24 cellular contexts compared by ENCODE assay signal in the genomic region with DNA sequence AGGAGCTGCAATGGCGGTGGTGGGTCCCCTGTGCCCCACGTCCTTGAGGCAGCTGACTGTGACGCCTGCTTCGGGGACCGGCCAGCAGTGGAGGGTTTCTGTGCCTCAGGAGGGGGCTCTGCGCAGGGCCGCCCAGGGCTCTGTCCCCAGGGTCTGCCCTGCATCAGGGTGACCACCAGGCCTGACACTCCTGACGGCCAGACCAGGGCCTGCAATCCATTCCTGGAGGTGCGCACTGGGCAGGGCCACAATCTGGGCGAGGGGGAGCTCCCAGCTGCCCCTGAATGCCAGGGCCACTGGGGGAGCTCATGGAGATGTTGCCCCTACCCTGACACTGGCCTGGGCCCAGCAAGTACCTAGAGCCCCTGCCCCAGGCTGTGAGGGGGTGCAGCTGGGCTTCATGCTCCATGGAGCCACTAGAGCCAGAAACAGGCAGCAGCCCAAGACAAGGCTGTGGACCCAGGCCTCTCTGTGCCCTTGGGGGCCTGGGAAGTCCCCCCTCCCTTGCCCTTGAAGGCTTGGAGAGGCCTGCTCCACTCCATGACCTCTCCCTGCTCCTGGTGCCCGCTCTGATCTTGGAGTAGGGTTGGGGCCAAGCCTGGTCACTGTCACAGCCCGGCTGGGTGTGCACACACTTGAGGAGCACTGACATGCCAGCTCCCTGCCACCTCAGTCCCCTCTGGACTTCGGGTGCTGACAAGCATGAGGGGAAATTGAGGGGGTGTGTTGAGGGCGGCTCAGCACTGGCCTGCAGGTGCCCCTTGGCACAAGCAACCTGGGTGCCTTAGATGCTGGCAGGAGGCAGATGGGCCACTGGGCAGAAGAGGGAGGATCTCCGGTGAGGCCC. TPM values are rescaled to one million over a fixed set of nuclear protein-coding genes. Genes with fewer than 3 reads are reported as not detected.
A peak's percentile ranks its signal among the peaks of the same experiment; 100 is the strongest.
DNase-seq lines count a peak whose midpoint lies in the region; ATAC-seq, FAIRE-seq and TF ChIP-seq lines count a peak whose summit lies in the region.
"Had no signal": no experiment of that assay in that cellular context is flagged by ENCODE, and none has a peak within 500 bp of the region (broad histone marks: within the 10 kb centered on the region; RNA-seq: fewer than 3 reads in every experiment).

No MANE protein-coding gene starts in this region.

- no peak for FAIRE-seq in K562 (lab: Jason Lieb, UNC)
- FAIRE-seq: G401.6, RCC 7860 had no signal

- no peaks in the 10 kb centered on the region for H4K20me1 ChIP-seq in K562 (replicated peaks; ENCODE audit: control insufficient read depth, insufficient read depth, low read length)
- H4K20me1 ChIP-seq: BLaER1 had no signal

- no peak overlapping the region for H3K9ac ChIP-seq in K562 (ENCODE audit: insufficient read depth in 1 of 2, low read depth in 2 of 2, low read length in 2 of 2)
- H3K9ac ChIP-seq: BLaER1 had no signal

- POLR2A ChIA-PET in K562 (lab: Yijun Ruan, JAX) = interaction anchor here (0.8 kb wide), 1 partner anchor 10 kb away, joined by 3 read pairs; no protein-coding TSS in a partner anchor

- no peaks in the 10 kb centered on the region for H3K9me1 ChIP-seq in K562 (ENCODE audit: control insufficient read depth, insufficient read depth, low read length)

- H3K9me3 ChIP-seq in K562 (replicated peaks; ENCODE audit: control insufficient read depth, insufficient read depth, low read depth, low read length) (no peaks in the 10 kb centered on the region), upper lobe of left lung (no peaks in the 10 kb centered on the region)
- H3K9me3 ChIP-seq: SJCRH30 had no signal

- H3K4me3 ChIP-seq in K562 (no peak overlapping the region), upper lobe of left lung (no peak overlapping the region)
- H3K4me3 ChIP-seq: GM23338, SJCRH30 had no signal

- ATAC-seq in Right ventricle myocardium inferior = peak; percentile 3
- no peak for ATAC-seq in left cardiac atrium
- no peak for ATAC-seq in K562
- peak; percentile 41 for ATAC-seq in omental fat pad (ENCODE audit: low FRiP score)
- peak; percentile 14 to 66 for ATAC-seq in upper lobe of left lung (ENCODE audit: low FRiP score in 2 of 2)
- no peak for ATAC-seq in GM19328 (IDR thresholded peaks at IDR 0.05; ENCODE audit: unreplicated experiment)
- ATAC-seq: GM23338, SK-N-SH treated with all-trans-retinoic acid at 6 μM for 48 hours had no signal

- no peaks in the 10 kb centered on the region for H3K79me2 ChIP-seq in K562 (ENCODE audit: control insufficient read depth, insufficient read depth, low read length)

- H3K4me1 ChIP-seq in K562 (replicated peaks in 1 of 2; ENCODE audit: control insufficient read depth in 2 of 2, insufficient read depth in 2 of 2, low read length in 2 of 2) = peaks cover 0 to 4% of the 10 kb centered on the region in 2 experiments; a peak in 1 of 5 replicates
- no peaks in the 10 kb centered on the region for H3K4me1 ChIP-seq in upper lobe of left lung
- H3K4me1 ChIP-seq: BLaER1, SJCRH30 had no signal

- H3K27me3 ChIP-seq in K562 (ENCODE audit: control insufficient read depth in 2 of 2, insufficient read depth in 2 of 2, low read length in 2 of 2) (no peaks in the 10 kb centered on the region), upper lobe of left lung (no peaks in the 10 kb centered on the region)
- H3K27me3 ChIP-seq: BLaER1, SJCRH30 had no signal

- TF ChIP-seq EP300 in K562 (IDR thresholded peaks at IDR 0.05; ENCODE audit: low read length) (no peak), upper lobe of left lung (IDR thresholded peaks at IDR 0.05) (no peak)

- no peak for TF ChIP-seq RAD21 in K562 (CRISPR knock-in tag; conservative IDR thresholded peaks at IDR 0.05 in 1 of 2, IDR thresholded peaks at IDR 0.05 in 1 of 2)

- H3K36me3 ChIP-seq in K562 (ENCODE audit: control insufficient read depth, insufficient read depth, low read length) (peaks cover 16% of the 10 kb centered on the region; the same call in 2 of the 3 replicates), upper lobe of left lung (peaks cover 0 to 8% (median 2%) of the 10 kb centered on the region in 4 donors)
- H3K36me3 ChIP-seq: SJCRH30 had no signal

- H3K27ac ChIP-seq in K562 (ENCODE audit: extremely low read depth, low read depth, low read length) (no peak overlapping the region), upper lobe of left lung (no peak overlapping the region)
- H3K27ac ChIP-seq: BLaER1, SJCRH30 had no signal

- 95% methylated on average over 12 of the region's 15 CpGs for WGBS in K562 (ENCODE audit: insufficient coverage, low coverage, missing lambda C conversion rate)
- 71 to 98% methylated on average over 4 to 13 of the region's 15 CpGs for WGBS in upper lobe of left lung, 2 donors

- intact Hi-C loops in Right ventricle myocardium inferior (cut with DNase I) (no loop called here), left cardiac atrium (cut with DNase I) (no loop called here), K562 (cut with micrococcal nuclease) (no loop called here)

- no peak for TF ChIP-seq CTCF in K562 (IDR thresholded peaks at IDR 0.05 in 2 of 3, conservative IDR thresholded peaks at IDR 0.05 in 1 of 3; ENCODE audit: insufficient read depth in 2 of 3, low read depth in 1 of 3, low read length in 3 of 3)
- no peak for TF ChIP-seq CTCF in omental fat pad (IDR thresholded peaks at IDR 0.05)
- TF ChIP-seq CTCF in upper lobe of left lung (IDR thresholded peaks at IDR 0.05) = no peak

- TF ChIP-seq POLR2A in K562 (conservative IDR thresholded peaks at IDR 0.05) = no peak
- TF ChIP-seq POLR2A in upper lobe of left lung (IDR thresholded peaks at IDR 0.05) = no peak

- in situ Hi-C loops in K562 (cut with MboI) = no loop called here

- BruUV-seq in K562 (replicated peaks; lab: Mats Ljungman, UMichigan) = no TSS peak

- H2AFZ ChIP-seq in K562 (ENCODE audit: low read depth, low read length) = no peak overlapping the region
- H2AFZ ChIP-seq: GM23338 had no signal

- H3K4me2 ChIP-seq in K562 (ENCODE audit: insufficient read depth, low read length) = no peak overlapping the region
- H3K4me2 ChIP-seq: BLaER1, GM23338 had no signal

- DNase-seq in Right ventricle myocardium inferior (ENCODE audit: missing footprints) = peak; percentile 52
- DNase-seq in left cardiac atrium = no peak
- no peak for DNase-seq in K562 (ENCODE audit: extremely low read depth in 1 of 4, low spot score in 3 of 4)
- DNase-seq in omental fat pad (ENCODE audit: low spot score) = no peak
- peak in 1 of 2 donors; percentile 49 for DNase-seq in upper lobe of left lung
- no peak for DNase-seq in glomerular visceral epithelial cell (ENCODE audit: extremely low spot score)
- DNase-seq in superior temporal gyrus (ENCODE audit: extremely low spot score) = no peak
- DNase-seq: CD4-positive, CD25-positive, alpha-beta regulatory T cell; DMS53; HCEC 1CT; Kasumi-1; NCI-H1105 treated with DMSO at 0.1 percent for 48 hours; NCI-H146; NCI-H2029; NCI-H446; NCI-H524 treated with DMSO at 0.1 percent for 48 hours; NCI-H774; SJCRH30 had no signal

- CTCF ChIA-PET in K562 (lab: Yijun Ruan, JAX; ENCODE audit: low intra/inter-chr PET ratio) = no interaction called here

TF ChIP-seq in K562, 482 proteins besides CTCF, POLR2A, EP300 and RAD21:
- TF ChIP-seq RBM22 (IDR thresholded peaks at IDR 0.05; ENCODE audit: low read depth, low read length, poor library complexity, severe bottlenecking) (peak; percentile 55), NCOA4 (IDR thresholded peaks at IDR 0.05; ENCODE audit: partially characterized antibody) (no peak), POLR2G (IDR thresholded peaks at IDR 0.05; ENCODE audit: low read depth, low read length) (peak; percentile 39; the same call in 1 of the 2 replicates)
TF ChIP-seq in K562: peak in this region for 2.

RNA-seq across cellular contexts. Expression of a gene that starts 55.9 kb away (rescaled TPM):
- total RNA-seq in Right ventricle myocardium inferior = 5.8 TPM
- 1 to 10 TPM; 6.6 to 9.0 TPM for total RNA-seq in left cardiac atrium
- total RNA-seq in K562 (2011; cell fraction: chromatin; rRNA removed; ENCODE audit: low replicate concordance) = 48.7 and 78.9 TPM in 2 replicates
- 15.2 and 24.1 TPM in 2 replicates for total RNA-seq in K562 (2011; cell fraction: nucleolus; rRNA removed)
- total RNA-seq in K562 (2011; cell fraction: nucleoplasm; rRNA removed) = 36.5 and 48.1 TPM in 2 replicates
- 22.3 and 26.5 TPM in 2 replicates for total RNA-seq in K562 (2014; rRNA removed)
- total RNA-seq in K562 (2014; rRNA removed; fragmentation: Illumina TruSeq; extraction: Trizol) = 50.8 and 56.3 TPM in 2 replicates
- 38.7 and 40.0 TPM in 2 replicates for total RNA-seq in K562 (2015; rRNA removed; fragmentation: Illumina TruSeq; extraction: Trizol)
- 38.9 and 41.1 TPM in 2 replicates for total RNA-seq in K562 (2021)
- polyA plus RNA-seq in K562 (2011; rRNA removed) = 45.9 and 60.1 TPM in 2 replicates
- polyA plus RNA-seq in K562 (2011; cell fraction: cytosol; rRNA removed) = 20.8 and 36.4 TPM in 2 replicates
- polyA plus RNA-seq in K562 (2011; cell fraction: nucleus; rRNA removed) = 45.2 and 53.6 TPM in 2 replicates
- 28.2 and 32.0 TPM in 2 replicates for polyA plus RNA-seq in K562 (2012)
- 42.8 and 48.6 TPM in 2 replicates for polyA plus RNA-seq in K562 (2014; fragmentation: Illumina TruSeq; extraction: Trizol)
- 10 to 100 TPM; 38.4 to 44.7 TPM for polyA plus RNA-seq in K562 (2014; fragmentation: Nextera tagmentation; extraction: Ambion mirVana)
- polyA plus RNA-seq in K562 (2014; rRNA removed) = 22.8 and 28.3 TPM in 2 replicates
- polyA minus RNA-seq in K562 (2011; rRNA and poly(A)+ RNA removed) = 86.7 and 101 TPM in 2 replicates
- 12.7 and 35.5 TPM in 2 replicates for polyA minus RNA-seq in K562 (2011; cell fraction: cytosol; rRNA and poly(A)+ RNA removed)
- 28.7 and 65.5 TPM in 2 replicates for polyA minus RNA-seq in K562 (2011; cell fraction: nucleus; rRNA and poly(A)+ RNA removed)
- total RNA-seq in omental fat pad = 10 to 100 TPM in 2 of 4 donors, 1 to 10 TPM in 2; 8.2 to 14.1 (median 10.9) TPM
- total RNA-seq in upper lobe of left lung = 10 to 100 TPM in 4 of 6 donors, 1 to 10 TPM in 2; 7.3 to 18.9 (median 13.0) TPM

Comparison
In these comparisons a context has a peak if more than half of its experiments do, and no peak if none do; other contexts are left out.
1. ATAC-seq: peak in Right ventricle myocardium inferior (single experiment), omental fat pad (single experiment) and upper lobe of left lung (2 of 2); none in left cardiac atrium (0 of 2), K562 (single experiment) and GM19328 (single experiment).